1 cellular context compared by ENCODE assay signal in the genomic region with DNA sequence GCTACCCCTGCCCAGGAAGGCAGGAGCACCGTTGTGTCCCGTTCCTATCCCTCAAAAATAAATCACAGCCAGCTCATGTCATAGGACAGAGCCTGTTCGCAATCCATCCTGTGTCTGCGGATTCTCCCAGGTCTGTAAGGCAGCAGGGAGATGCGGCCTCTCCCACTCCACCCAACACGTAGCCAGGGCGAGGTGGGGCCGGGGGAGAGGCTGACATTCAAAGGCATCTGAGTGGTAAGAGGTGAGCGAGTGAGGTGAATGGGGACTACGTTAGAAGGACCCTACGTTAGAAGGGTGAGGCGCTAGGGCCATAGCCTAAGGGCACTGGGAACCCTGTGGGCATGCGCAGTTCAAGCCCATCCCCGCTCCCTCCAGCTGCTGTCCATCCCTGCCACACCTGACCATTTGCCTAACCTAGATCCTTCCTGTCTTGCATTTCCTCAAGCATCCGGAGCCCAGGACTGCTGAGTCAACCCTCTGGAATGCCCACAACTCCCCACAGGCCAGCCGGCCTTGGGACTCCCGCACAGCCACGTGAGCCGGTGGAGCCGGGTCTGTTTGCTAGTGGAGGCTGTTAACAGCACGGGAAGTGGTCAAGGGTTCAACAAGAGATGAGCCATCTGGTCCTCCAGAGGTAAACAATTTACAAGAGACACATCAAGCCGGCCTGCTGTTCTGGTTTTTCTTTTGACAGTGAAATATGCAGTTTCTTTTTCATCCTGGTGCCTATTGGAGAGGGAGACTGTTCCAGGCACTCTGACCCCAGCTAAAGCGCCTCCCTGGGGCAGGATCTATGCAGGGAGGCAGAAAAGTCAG.
A peak's percentile ranks its signal among the peaks of the same experiment; 100 is the strongest.
TF ChIP-seq lines count a peak whose summit lies in the region.

No MANE protein-coding gene starts in this region.

TF ChIP-seq in HepG2, 621 proteins besides CTCF, POLR2A, EP300 and RAD21 (continued from another document and continues in another):
- peak; percentile 73 for TF ChIP-seq GMEB1 (CRISPR knock-in tag; IDR thresholded peaks at IDR 0.05; ENCODE audit: borderline replicate concordance)
- TF ChIP-seq MXD4 (CRISPR knock-in tag; IDR thresholded peaks at IDR 0.05), result peak; percentile 99
- TF ChIP-seq ZKSCAN1 (IDR thresholded peaks at IDR 0.05; ENCODE audit: low read length), result no peak; the same call in 1 of the 2 replicates
- peak; percentile 86 for TF ChIP-seq SIN3A (IDR thresholded peaks at IDR 0.05; ENCODE audit: borderline replicate concordance, low read depth, low read length)
- no peak for TF ChIP-seq ZNF562 (CRISPR knock-in tag; IDR thresholded peaks at IDR 0.05; ENCODE audit: borderline replicate concordance)
- TF ChIP-seq ZNF879 (CRISPR knock-in tag; IDR thresholded peaks at IDR 0.05), result 0 out of 2 replicates have a peak, but pooled peaks have one; percentile 72
- no peak for TF ChIP-seq ZNF530 (CRISPR knock-in tag; IDR thresholded peaks at IDR 0.05; ENCODE audit: low read depth)
- TF ChIP-seq RFX1 (IDR thresholded peaks at IDR 0.05), result no peak
- no peak; the same call in 1 of the 2 replicates for TF ChIP-seq ZNF225 (CRISPR knock-in tag; IDR thresholded peaks at IDR 0.05)
- peak; percentile 76; the same call in 1 of the 2 replicates for TF ChIP-seq RARG (CRISPR knock-in tag; IDR thresholded peaks at IDR 0.05; ENCODE audit: low read depth)
- TF ChIP-seq RARA (CRISPR knock-in tag; IDR thresholded peaks at IDR 0.05), result peak; percentile 97
- peak; percentile 88; the same call in 1 of the 2 replicates for TF ChIP-seq ZNF343 (CRISPR knock-in tag; IDR thresholded peaks at IDR 0.05)
- no peak for TF ChIP-seq SMAD9 (CRISPR knock-in tag; IDR thresholded peaks at IDR 0.05)
- peak; percentile 78; the same call in 1 of the 2 replicates for TF ChIP-seq SNAPC2 (CRISPR knock-in tag; IDR thresholded peaks at IDR 0.05)
- TF ChIP-seq ZNF256 (CRISPR knock-in tag; conservative IDR thresholded peaks at IDR 0.05), result no peak
- TF ChIP-seq SP140L (CRISPR knock-in tag; IDR thresholded peaks at IDR 0.05; ENCODE audit: borderline replicate concordance), result peak; percentile 62; the same call in 1 of the 2 replicates
- TF ChIP-seq GTF3A (CRISPR knock-in tag; conservative IDR thresholded peaks at IDR 0.05), result peak; percentile 96
- peak; percentile 87 for TF ChIP-seq ZNF160 (CRISPR knock-in tag; IDR thresholded peaks at IDR 0.05)
- TF ChIP-seq ZNF747 (CRISPR knock-in tag; IDR thresholded peaks at IDR 0.05; ENCODE audit: borderline replicate concordance), result peak; percentile 95; the same call in 1 of the 2 replicates
- TF ChIP-seq, protein P1, sequence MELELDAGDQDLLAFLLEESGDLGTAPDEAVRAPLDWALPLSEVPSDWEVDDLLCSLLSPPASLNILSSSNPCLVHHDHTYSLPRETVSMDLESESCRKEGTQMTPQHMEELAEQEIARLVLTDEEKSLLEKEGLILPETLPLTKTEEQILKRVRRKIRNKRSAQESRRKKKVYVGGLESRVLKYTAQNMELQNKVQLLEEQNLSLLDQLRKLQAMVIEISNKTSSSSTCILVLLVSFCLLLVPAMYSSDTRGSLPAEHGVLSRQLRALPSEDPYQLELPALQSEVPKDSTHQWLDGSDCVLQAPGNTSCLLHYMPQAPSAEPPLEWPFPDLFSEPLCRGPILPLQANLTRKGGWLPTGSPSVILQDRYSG (CRISPR knock-in tag; IDR thresholded peaks at IDR 0.05), result 0 out of 2 replicates have a peak, but pooled peaks have one; percentile 63
- no peak for TF ChIP-seq CCAR2 (optimal IDR thresholded peaks at IDR 0.05; ENCODE audit: low read depth, low read length)
- peak; percentile 80 for TF ChIP-seq THRA (CRISPR knock-in tag; IDR thresholded peaks at IDR 0.05; ENCODE audit: borderline replicate concordance)
- TF ChIP-seq ZNF557 (CRISPR knock-in tag; IDR thresholded peaks at IDR 0.05), result peak; percentile 49; the same call in 1 of the 2 replicates
- no peak for TF ChIP-seq PRDM15 (CRISPR knock-in tag; IDR thresholded peaks at IDR 0.05)
- peak; percentile 92 for TF ChIP-seq ZSCAN31 (CRISPR knock-in tag; IDR thresholded peaks at IDR 0.05; ENCODE audit: low read depth)
- no peak; the same call in 1 of the 2 replicates for TF ChIP-seq DMTF1 (CRISPR knock-in tag; IDR thresholded peaks at IDR 0.05)
- peak; percentile 87; the same call in 1 of the 2 replicates for TF ChIP-seq ZNF598 (CRISPR knock-in tag; IDR thresholded peaks at IDR 0.05; ENCODE audit: borderline replicate concordance)
- TF ChIP-seq SRSF1 (optimal IDR thresholded peaks at IDR 0.05; ENCODE audit: low read depth, low read length), result no peak
- TF ChIP-seq SALL1 (CRISPR knock-in tag; IDR thresholded peaks at IDR 0.05), result peak; percentile 99
- TF ChIP-seq DBP (CRISPR knock-in tag; IDR thresholded peaks at IDR 0.05; ENCODE audit: not compliant biosample characterization), result peak; percentile 62
- TF ChIP-seq, protein P2, sequence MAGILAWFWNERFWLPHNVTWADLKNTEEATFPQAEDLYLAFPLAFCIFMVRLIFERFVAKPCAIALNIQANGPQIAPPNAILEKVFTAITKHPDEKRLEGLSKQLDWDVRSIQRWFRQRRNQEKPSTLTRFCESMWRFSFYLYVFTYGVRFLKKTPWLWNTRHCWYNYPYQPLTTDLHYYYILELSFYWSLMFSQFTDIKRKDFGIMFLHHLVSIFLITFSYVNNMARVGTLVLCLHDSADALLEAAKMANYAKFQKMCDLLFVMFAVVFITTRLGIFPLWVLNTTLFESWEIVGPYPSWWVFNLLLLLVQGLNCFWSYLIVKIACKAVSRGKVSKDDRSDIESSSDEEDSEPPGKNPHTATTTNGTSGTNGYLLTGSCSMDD (CRISPR knock-in tag; IDR thresholded peaks at IDR 0.05), result no peak
- peak; percentile 52; the same call in 1 of the 2 replicates for TF ChIP-seq ESRRA (CRISPR knock-in tag; IDR thresholded peaks at IDR 0.05; ENCODE audit: low read depth)
- no peak for TF ChIP-seq CENPT (CRISPR knock-in tag; IDR thresholded peaks at IDR 0.05; ENCODE audit: low read depth)
- TF ChIP-seq ZEB1 (IDR thresholded peaks at IDR 0.05; ENCODE audit: insufficient replicate concordance, low read depth), result peak; percentile 96
- TF ChIP-seq ZNF138 (CRISPR knock-in tag; IDR thresholded peaks at IDR 0.05; ENCODE audit: low read depth), result no peak
- peak; percentile 83; the same call in 1 of the 2 replicates for TF ChIP-seq REPIN1 (CRISPR knock-in tag; IDR thresholded peaks at IDR 0.05; ENCODE audit: borderline replicate concordance, low read depth)
- TF ChIP-seq ONECUT2 (CRISPR knock-in tag; IDR thresholded peaks at IDR 0.05), result no peak
- no peak for TF ChIP-seq PHB2 (IDR thresholded peaks at IDR 0.05; ENCODE audit: partially characterized antibody)
- peak; percentile 98 for TF ChIP-seq RCOR2 (CRISPR knock-in tag; IDR thresholded peaks at IDR 0.05)
- TF ChIP-seq MEF2D (CRISPR knock-in tag; IDR thresholded peaks at IDR 0.05), result peak; percentile 98
- no peak for TF ChIP-seq ISX (CRISPR knock-in tag; conservative IDR thresholded peaks at IDR 0.05)
- no peak; the same call in 1 of the 2 replicates for TF ChIP-seq ZNF737 (CRISPR knock-in tag; IDR thresholded peaks at IDR 0.05; ENCODE audit: borderline replicate concordance)
- TF ChIP-seq, protein P3, sequence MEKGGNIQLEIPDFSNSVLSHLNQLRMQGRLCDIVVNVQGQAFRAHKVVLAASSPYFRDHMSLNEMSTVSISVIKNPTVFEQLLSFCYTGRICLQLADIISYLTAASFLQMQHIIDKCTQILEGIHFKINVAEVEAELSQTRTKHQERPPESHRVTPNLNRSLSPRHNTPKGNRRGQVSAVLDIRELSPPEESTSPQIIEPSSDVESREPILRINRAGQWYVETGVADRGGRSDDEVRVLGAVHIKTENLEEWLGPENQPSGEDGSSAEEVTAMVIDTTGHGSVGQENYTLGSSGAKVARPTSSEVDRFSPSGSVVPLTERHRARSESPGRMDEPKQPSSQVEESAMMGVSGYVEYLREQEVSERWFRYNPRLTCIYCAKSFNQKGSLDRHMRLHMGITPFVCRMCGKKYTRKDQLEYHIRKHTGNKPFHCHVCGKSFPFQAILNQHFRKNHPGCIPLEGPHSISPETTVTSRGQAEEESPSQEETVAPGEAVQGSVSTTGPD (CRISPR knock-in tag; IDR thresholded peaks at IDR 0.05), result peak; percentile 88; the same call in 1 of the 2 replicates
- TF ChIP-seq KDM6A (CRISPR knock-in tag; IDR thresholded peaks at IDR 0.05; ENCODE audit: low read depth), result peak; percentile 94
- no peak for TF ChIP-seq DDIT3 (CRISPR knock-in tag; IDR thresholded peaks at IDR 0.05)
- TF ChIP-seq CCDC6 (CRISPR knock-in tag; IDR thresholded peaks at IDR 0.05), result peak; percentile 68; the same call in 1 of the 2 replicates
- TF ChIP-seq FOXO1 (CRISPR knock-in tag; IDR thresholded peaks at IDR 0.05), result peak; percentile 95
- peak; percentile 98 for TF ChIP-seq ZNF264 (CRISPR knock-in tag; IDR thresholded peaks at IDR 0.05)
- TF ChIP-seq ZNF253 (CRISPR knock-in tag; IDR thresholded peaks at IDR 0.05; ENCODE audit: borderline replicate concordance), result 0 out of 2 replicates have a peak, but pooled peaks have one; percentile 25
- TF ChIP-seq PTBP1 (IDR thresholded peaks at IDR 0.05; ENCODE audit: low read depth, low read length, poor library complexity, severe bottlenecking), result peak; percentile 74
- TF ChIP-seq ZNF773 (CRISPR knock-in tag; IDR thresholded peaks at IDR 0.05; ENCODE audit: borderline replicate concordance), result peak; percentile 42; the same call in 1 of the 2 replicates
- TF ChIP-seq FOXA3 (CRISPR knock-in tag; IDR thresholded peaks at IDR 0.05), result peak; percentile 95
- TF ChIP-seq HNRNPL (IDR thresholded peaks at IDR 0.05; ENCODE audit: low read depth, low read length), result no peak
- TF ChIP-seq NFKBIZ (CRISPR knock-in tag; IDR thresholded peaks at IDR 0.05), result no peak; the same call in 1 of the 2 replicates
